ENCODE assay signal across 1 cellular context in the genomic region with DNA sequence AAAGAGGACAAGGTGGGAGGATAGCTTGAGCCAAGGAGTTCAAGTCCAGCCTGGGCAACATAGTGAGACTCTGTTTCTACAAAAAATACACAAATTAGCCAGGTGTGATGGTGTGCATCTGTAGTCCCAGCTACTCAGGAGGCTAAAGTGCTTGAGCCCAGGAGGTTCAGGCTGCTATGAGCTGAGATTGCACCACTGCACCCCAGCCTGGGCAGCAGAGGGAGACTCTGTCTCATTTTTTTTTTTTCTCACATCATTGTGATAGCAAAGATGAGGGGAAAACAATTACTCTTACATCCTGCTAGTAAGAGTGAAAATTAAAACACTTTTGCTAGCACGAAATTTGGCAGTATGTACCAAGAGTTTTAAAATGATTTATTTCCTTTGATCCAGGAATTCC.
TF ChIP-seq lines count a peak whose summit lies in the region.

No MANE protein-coding gene starts in this region.

TF ChIP-seq in HepG2, 621 proteins besides CTCF, POLR2A, EP300 and RAD21 (continued from another document):
- no peak for TF ChIP-seq HIC2 (CRISPR knock-in tag; IDR thresholded peaks at IDR 0.05; ENCODE audit: low read depth)
- TF ChIP-seq ZNF660 (CRISPR knock-in tag; IDR thresholded peaks at IDR 0.05; ENCODE audit: borderline replicate concordance, low read depth) = no peak
- TF ChIP-seq, protein P1, sequence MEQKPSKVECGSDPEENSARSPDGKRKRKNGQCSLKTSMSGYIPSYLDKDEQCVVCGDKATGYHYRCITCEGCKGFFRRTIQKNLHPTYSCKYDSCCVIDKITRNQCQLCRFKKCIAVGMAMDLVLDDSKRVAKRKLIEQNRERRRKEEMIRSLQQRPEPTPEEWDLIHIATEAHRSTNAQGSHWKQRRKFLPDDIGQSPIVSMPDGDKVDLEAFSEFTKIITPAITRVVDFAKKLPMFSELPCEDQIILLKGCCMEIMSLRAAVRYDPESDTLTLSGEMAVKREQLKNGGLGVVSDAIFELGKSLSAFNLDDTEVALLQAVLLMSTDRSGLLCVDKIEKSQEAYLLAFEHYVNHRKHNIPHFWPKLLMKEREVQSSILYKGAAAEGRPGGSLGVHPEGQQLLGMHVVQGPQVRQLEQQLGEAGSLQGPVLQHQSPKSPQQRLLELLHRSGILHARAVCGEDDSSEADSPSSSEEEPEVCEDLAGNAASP (CRISPR knock-in tag; IDR thresholded peaks at IDR 0.05; ENCODE audit: borderline replicate concordance) = no peak
- TF ChIP-seq GZF1 (CRISPR knock-in tag; IDR thresholded peaks at IDR 0.05) = no peak
- TF ChIP-seq PRDM10 (CRISPR knock-in tag; IDR thresholded peaks at IDR 0.05; ENCODE audit: low read depth) = no peak
